Comparison of ENCODE assay signal across 1 cellular context in genomic region chr5:54480296-54480695, GRCh38.
A peak's percentile ranks its signal among the peaks of the same experiment; 100 is the strongest.
TF ChIP-seq lines count a peak whose summit lies in the region.

No MANE protein-coding gene starts in this region.

TF ChIP-seq in K562, 482 proteins besides CTCF, POLR2A, EP300 and RAD21:
- TF ChIP-seq, protein P1, sequence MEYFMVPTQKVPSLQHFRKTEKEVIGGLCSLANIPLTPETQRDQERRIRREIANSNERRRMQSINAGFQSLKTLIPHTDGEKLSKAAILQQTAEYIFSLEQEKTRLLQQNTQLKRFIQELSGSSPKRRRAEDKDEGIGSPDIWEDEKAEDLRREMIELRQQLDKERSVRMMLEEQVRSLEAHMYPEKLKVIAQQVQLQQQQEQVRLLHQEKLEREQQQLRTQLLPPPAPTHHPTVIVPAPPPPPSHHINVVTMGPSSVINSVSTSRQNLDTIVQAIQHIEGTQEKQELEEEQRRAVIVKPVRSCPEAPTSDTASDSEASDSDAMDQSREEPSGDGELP (CRISPR knock-in tag; IDR thresholded peaks at IDR 0.05; ENCODE audit: borderline replicate concordance), result peak; percentile 54; the same call in 1 of the 2 replicates
- TF ChIP-seq TAF9B (IDR thresholded peaks at IDR 0.05; ENCODE audit: partially characterized antibody) (peak; percentile 74), ZNF318 (IDR thresholded peaks at IDR 0.05; ENCODE audit: borderline replicate concordance in 1 of 2, low read depth in 1 of 2) (peak in 1 of 2 experiments; percentile 59; a peak in 1 of 4 replicates), CHD7 (IDR thresholded peaks at IDR 0.05; ENCODE audit: low read depth, low read length) (no peak), SMARCE1 (IDR thresholded peaks at IDR 0.05) (no peak)
